11 cellular contexts compared by ENCODE assay signal in genomic region chr9:107274953-107275422, GRCh38. TPM values are rescaled to one million over a fixed set of nuclear protein-coding genes. Genes with fewer than 3 reads are reported as not detected.
DNase-seq lines count a peak whose midpoint lies in the region; ATAC-seq and TF ChIP-seq lines count a peak whose summit lies in the region.
"Had no signal": no experiment of that assay in that cellular context is flagged by ENCODE, and none has a peak within 500 bp of the region (broad histone marks: within the 10 kb centered on the region; RNA-seq: fewer than 3 reads in every experiment).

No MANE protein-coding gene starts in this region.

- no peaks in the 10 kb centered on the region for H3K4me1 Mint-ChIP-seq in activated T-cell treated with anti-CD3 and anti-CD28 coated beads, Interleukin-2, amount 50 U/mL, for 24 hours (ENCODE audit: low read depth)

- TF ChIP-seq CTCF in PC-9 (conservative IDR thresholded peaks at IDR 0.05) (no peak), fibroblast of lung (conservative IDR thresholded peaks at IDR 0.05 in 1 of 2, IDR thresholded peaks at IDR 0.05 in 1 of 2; ENCODE audit: low read depth in 1 of 2, low read length in 2 of 2) (no peak), retinal pigment epithelial cell (conservative IDR thresholded peaks at IDR 0.05; ENCODE audit: low read depth, low read length) (no peak), tibial artery (IDR thresholded peaks at IDR 0.05) (no peak), GM10266 (IDR thresholded peaks at IDR 0.05; ENCODE audit: control insufficient read depth, insufficient read depth, low read depth, missing control alignments) (no peak)

- peaks cover 34% of the 10 kb centered on the region for H3K27me3 Mint-ChIP-seq in activated T-cell treated with anti-CD3 and anti-CD28 coated beads, Interleukin-2, amount 50 U/mL, for 24 hours

- no peak overlapping the region for H3K4me3 ChIP-seq in PC-9
- no peak overlapping the region for H3K4me3 ChIP-seq in fibroblast of lung (replicated peaks in 1 of 4; ENCODE audit: control extremely low read depth in 1 of 4, insufficient read depth in 1 of 4, low read depth in 3 of 4, low read length in 4 of 4)
- no peak overlapping the region for H3K4me3 ChIP-seq in retinal pigment epithelial cell (ENCODE audit: low read length)
- H3K4me3 ChIP-seq in tibial artery: no peak overlapping the region

- no peaks in the 10 kb centered on the region for H3K9me3 ChIP-seq in PC-9 (ENCODE audit: insufficient read depth, low read depth)
- H3K9me3 ChIP-seq in fibroblast of lung (ENCODE audit: control insufficient read depth, insufficient read depth, low read depth, low read length): no peaks in the 10 kb centered on the region
- H3K9me3 ChIP-seq in tibial artery: no peaks in the 10 kb centered on the region

- H3K4me3 Mint-ChIP-seq in activated T-cell treated with anti-CD3 and anti-CD28 coated beads, Interleukin-2, amount 50 U/mL, for 24 hours: no peak overlapping the region
- H3K4me3 Mint-ChIP-seq: naive B cell had no signal

- peak; percentile 81 for DNase-seq in GM03348 (ENCODE audit: low spot score)
- DNase-seq in PC-9: peak; percentile 51 to 97
- peak; percentile 98 to 99 for DNase-seq in fibroblast of lung (ENCODE audit: low read depth in 2 of 2)
- peak; percentile 83 for DNase-seq in retinal pigment epithelial cell (ENCODE audit: low read depth)
- DNase-seq in tibial artery: no peak
- no peak for DNase-seq in activated T-cell treated with anti-CD3 and anti-CD28 coated beads, Interleukin-2, amount 50 U/mL, for 24 hours
- no peak for DNase-seq in GM10266 (ENCODE audit: extremely low spot score)
- DNase-seq: activated T-cell treated with anti-CD3 and anti-CD28 coated beads, Interleukin-2, amount 50 U/mL, for 1 hour; Kasumi-1; naive B cell had no signal

- H3K9ac ChIP-seq in fibroblast of lung (ENCODE audit: insufficient read depth, low read length): no peak overlapping the region

- no peak overlapping the region for H3K27ac Mint-ChIP-seq in activated T-cell treated with anti-CD3 and anti-CD28 coated beads, Interleukin-2, amount 50 U/mL, for 24 hours

- H4K20me1 ChIP-seq in PC-9 (ENCODE audit: insufficient read depth) (no peaks in the 10 kb centered on the region), fibroblast of lung (ENCODE audit: control insufficient read depth, extremely low read depth, insufficient read depth, low read length) (no peaks in the 10 kb centered on the region)

- H2AFZ ChIP-seq in PC-9 (no peak overlapping the region), fibroblast of lung (ENCODE audit: low read length) (no peak overlapping the region)

- peaks cover 29% of the 10 kb centered on the region for H3F3A ChIP-seq in PC-9 (ENCODE audit: insufficient read depth, low read depth)

- no peak for ATAC-seq in HG03045 (IDR thresholded peaks at IDR 0.05; ENCODE audit: unreplicated experiment)

- POLR2A ChIA-PET in PC-9 (lab: Charles Lee; ENCODE audit: unreplicated experiment): interaction anchor here (0.5 to 0.6 kb wide), 2 partner anchors 67 to 1417 kb away, joined by 4 to 17 read pairs; no protein-coding TSS in a partner anchor

- intact Hi-C loops in PC-9 (cut with micrococcal nuclease; ENCODE audit: unreplicated experiment) (no loop called here), tibial artery (cut with DNase I; ENCODE audit: low total_unique reads) (no loop called here)

- no peaks in the 10 kb centered on the region for H3K9me3 Mint-ChIP-seq in activated T-cell treated with anti-CD3 and anti-CD28 coated beads, Interleukin-2, amount 50 U/mL, for 24 hours
- H3K9me3 Mint-ChIP-seq: naive B cell had no signal

- H3K36me3 Mint-ChIP-seq in activated T-cell treated with anti-CD3 and anti-CD28 coated beads, Interleukin-2, amount 50 U/mL, for 24 hours (ENCODE audit: low read depth): no peaks in the 10 kb centered on the region
- H3K36me3 Mint-ChIP-seq: naive B cell had no signal

- BruUV-seq in PC-9 (replicated peaks; lab: Mats Ljungman, UMichigan): no TSS peak

- H3K27ac ChIP-seq in PC-9 (peak overlapping the region; percentile 61), fibroblast of lung (ENCODE audit: insufficient read depth, low read length) (peak overlapping the region; percentile 67), tibial artery (no peak overlapping the region)

- H3K4me1 ChIP-seq in PC-9 (replicated peaks; ENCODE audit: insufficient read depth) (peaks cover 39% of the 10 kb centered on the region), fibroblast of lung (ENCODE audit: control insufficient read depth, extremely low read depth, insufficient read depth, low read length) (peaks cover 37% of the 10 kb centered on the region), tibial artery (peaks cover 0 to 14% (median 9%) of the 10 kb centered on the region in 4 donors)

- H3K4me2 ChIP-seq in PC-9 (peak overlapping the region; percentile 37), fibroblast of lung (ENCODE audit: extremely low read depth, insufficient read depth, low read length) (peak overlapping the region; percentile 21)

- no peaks in the 10 kb centered on the region for H3K9me2 ChIP-seq in PC-9 (ENCODE audit: insufficient read depth)

- CTCF ChIA-PET in PC-9 (lab: Charles Lee): no interaction called here

- H3K36me3 ChIP-seq in PC-9 (ENCODE audit: low read depth) (no peaks in the 10 kb centered on the region), fibroblast of lung (ENCODE audit: control insufficient read depth, insufficient read depth, low read length) (no peaks in the 10 kb centered on the region), tibial artery (no peaks in the 10 kb centered on the region)

- H3K79me2 ChIP-seq in PC-9 (ENCODE audit: low read depth) (no peaks in the 10 kb centered on the region), fibroblast of lung (ENCODE audit: control insufficient read depth, insufficient read depth, low read length) (no peaks in the 10 kb centered on the region)

- H3K27me3 ChIP-seq in PC-9 (ENCODE audit: insufficient read depth, low read depth): no peaks in the 10 kb centered on the region
- H3K27me3 ChIP-seq in fibroblast of lung (ENCODE audit: control insufficient read depth, insufficient read depth, low read length): no peaks in the 10 kb centered on the region
- H3K27me3 ChIP-seq in tibial artery: no peaks in the 10 kb centered on the region

RNA-seq across cellular contexts. Expression of gene RAD23B, which starts 8.1 kb away (rescaled TPM):
- 164 and 176 TPM in 2 replicates for total RNA-seq in PC-9 (2021)
- total RNA-seq in fibroblast of lung: 101 and 156 TPM in 2 replicates
- 356 and 607 TPM in 2 replicates for polyA plus RNA-seq in fibroblast of lung
- 168 and 353 TPM in 2 replicates for polyA plus RNA-seq in fibroblast of lung (2012)
- 115 and 121 TPM in 2 replicates for polyA minus RNA-seq in fibroblast of lung (ENCODE audit: low replicate concordance)

Comparison
In these comparisons a context has a peak if more than half of its experiments do, and no peak if none do; other contexts are left out.
1. DNase-seq: peak in GM03348 (single experiment), PC-9 (2 of 2), fibroblast of lung (2 of 2) and retinal pigment epithelial cell (single experiment); none in tibial artery (0 of 2), activated T-cell treated with anti-CD3 and anti-CD28 coated beads, Interleukin-2, amount 50 U/mL, for 24 hours (single experiment) and GM10266 (single experiment).
2. H3K27ac ChIP-seq: peak in PC-9 (single experiment) and fibroblast of lung (single experiment); none in tibial artery (0 of 2).